In genomic region chr1:234612352-234613127, GRCh38 we compare ENCODE assay signal across 8 cellular contexts. TPM values are rescaled to one million over a fixed set of nuclear protein-coding genes. Genes with fewer than 3 reads are reported as not detected.
A peak's percentile ranks its signal among the peaks of the same experiment; 100 is the strongest.
DNase-seq lines count a peak whose midpoint lies in the region; ATAC-seq lines count a peak whose summit lies in the region.

No MANE protein-coding gene starts in this region.

- no peak overlapping the region for H2BK5ac ChIP-seq in mesendoderm (ENCODE audit: low read length)

- H3K4me3 ChIP-seq in BLaER1 treated with 17β-estradiol and CSF1 and Interleukin-3, amounts not matched to agents 10 nM and 100 nM: peak overlapping the region; percentile 87 to 99 (median 94); a peak in 19 of 20 replicates
- no peak overlapping the region for H3K4me3 ChIP-seq in mesendoderm (ENCODE audit: low read length)

- H3K18ac ChIP-seq in mesendoderm (ENCODE audit: low read length): peak overlapping the region; percentile 5

- no CpG with 5 or more reads among the region's 20 CpGs for WGBS in mesendoderm (ENCODE audit: extremely low coverage, insufficient coverage, low lambda C conversion rate)

- peak overlapping the region; percentile 96 to 100 (median 99) for H3K27ac ChIP-seq in BLaER1 treated with 17β-estradiol and CSF1 and Interleukin-3, amounts not matched to agents 10 nM and 100 nM
- H3K27ac ChIP-seq in mesendoderm (ENCODE audit: low read depth, low read length): peak overlapping the region; percentile 3

- peaks cover 0 to 1% (median 0%) of the 10 kb centered on the region in 11 experiments; a peak in 4 of 22 replicates for H3K9me3 ChIP-seq in BLaER1 treated with 17β-estradiol and CSF1 and Interleukin-3, amounts not matched to agents 10 nM and 100 nM (replicated peaks in 1 of 11)

- POLR2A ChIA-PET in activated CD4-positive, alpha-beta memory T cell treated with anti-CD3 and anti-CD28 coated beads for 36 hours (lab: Charles Lee): interaction anchor here (0.5 to 7.0 kb wide), 26 partner anchors 8 to 492 kb away, joined by 3 to 124 read pairs (median 6); partner anchors contain the start of gene COA6

- intact Hi-C loops in activated CD4-positive, alpha-beta memory T cell treated with anti-CD3 and anti-CD28 coated beads for 36 hours (cut with micrococcal nuclease): loop anchor here (1.0 to 10.0 kb wide), 9 partner anchors 16 to 1255 kb away; partner anchors contain the start of genes B3GALNT2 and LYST

- CTCF ChIA-PET in activated CD4-positive, alpha-beta memory T cell treated with anti-CD3 and anti-CD28 coated beads for 36 hours (lab: Charles Lee): interaction anchor here (0.6 to 3.7 kb wide), 18 partner anchors 12 to 471 kb away, joined by 3 to 29 read pairs (median 4); no protein-coding TSS in a partner anchor

- H3K23ac ChIP-seq in mesendoderm (ENCODE audit: low read length): no peak overlapping the region

- H3K27me3 ChIP-seq in BLaER1 treated with 17β-estradiol and CSF1 and Interleukin-3, amounts not matched to agents 10 nM and 100 nM: no peaks in the 10 kb centered on the region
- H3K27me3 ChIP-seq in mesendoderm (ENCODE audit: insufficient read depth, low read length, poor library complexity): no peaks in the 10 kb centered on the region

- peak overlapping the region; percentile 98 to 100 (median 100) for H3K9ac ChIP-seq in BLaER1 treated with 17β-estradiol and CSF1 and Interleukin-3, amounts not matched to agents 10 nM and 100 nM
- peak overlapping the region; percentile 8 for H3K9ac ChIP-seq in mesendoderm (ENCODE audit: low read length)

- H3K4ac ChIP-seq in mesendoderm (ENCODE audit: low read depth, low read length): no peak overlapping the region

- H3K4me3 Mint-ChIP-seq in activated CD4-positive, alpha-beta memory T cell treated with anti-CD3 and anti-CD28 coated beads for 36 hours: peak overlapping the region; percentile 81

- no peak overlapping the region for H2BK120ac ChIP-seq in mesendoderm (ENCODE audit: low read depth, low read length)

- H3K27ac Mint-ChIP-seq in activated CD4-positive, alpha-beta memory T cell treated with anti-CD3 and anti-CD28 coated beads for 36 hours: peak overlapping the region; percentile 100

- peaks cover 18% of the 10 kb centered on the region for H3K79me2 ChIP-seq in mesendoderm (ENCODE audit: control insufficient read depth, insufficient read depth, low read length)

- peaks cover 14 to 17% (median 16%) of the 10 kb centered on the region in 11 experiments for H3K36me3 ChIP-seq in BLaER1 treated with 17β-estradiol and CSF1 and Interleukin-3, amounts not matched to agents 10 nM and 100 nM
- H3K36me3 ChIP-seq in mesendoderm (ENCODE audit: control insufficient read depth, insufficient read depth, low read length): peaks cover 1% of the 10 kb centered on the region

- H3K36me3 Mint-ChIP-seq in activated CD4-positive, alpha-beta memory T cell treated with anti-CD3 and anti-CD28 coated beads for 36 hours: peaks cover 13% of the 10 kb centered on the region

- no peaks in the 10 kb centered on the region for H3K9me3 Mint-ChIP-seq in activated CD4-positive, alpha-beta memory T cell treated with anti-CD3 and anti-CD28 coated beads for 36 hours

- peak overlapping the region; percentile 14 for H2BK15ac ChIP-seq in mesendoderm (replicated peaks; ENCODE audit: low read depth)

- H4K5ac ChIP-seq in mesendoderm (ENCODE audit: low read length): no peak overlapping the region

- peaks cover 32% of the 10 kb centered on the region for H3K4me1 Mint-ChIP-seq in activated CD4-positive, alpha-beta memory T cell treated with anti-CD3 and anti-CD28 coated beads for 36 hours (ENCODE audit: low read depth)

- DNase-seq in GM19238 (ENCODE audit: insufficient read length, low spot score): peak; percentile 51
- DNase-seq in NCI-H748 treated with DMSO at 0.1 percent for 48 hours (lab: John Stamatoyannopoulos, UW): peak; percentile 92
- peak; percentile 88 for DNase-seq in activated CD4-positive, alpha-beta memory T cell treated with anti-CD3 and anti-CD28 coated beads for 36 hours
- peak; percentile 81 for DNase-seq in effector CD4-positive, alpha-beta T cell
- peak; percentile 80 for DNase-seq in mesendoderm
- DNase-seq in stimulated activated CD8-positive, alpha-beta memory T cell treated with anti-CD3 and anti-CD28 coated beads, Interleukin-15, amount 100 ng/mL, for 1 hour (ENCODE audit: low read depth): peak; percentile 45

- H3K56ac ChIP-seq in mesendoderm (ENCODE audit: low read length): peak overlapping the region; percentile 61

- H3K4me2 ChIP-seq in BLaER1 treated with 17β-estradiol and CSF1 and Interleukin-3, amounts not matched to agents 10 nM and 100 nM: peak overlapping the region; percentile 90 to 99 (median 97)
- H3K4me2 ChIP-seq in mesendoderm (ENCODE audit: low read length): no peak overlapping the region

- H3K4me1 ChIP-seq in BLaER1 treated with 17β-estradiol and CSF1 and Interleukin-3, amounts not matched to agents 10 nM and 100 nM: peaks cover 48 to 60% (median 58%) of the 10 kb centered on the region in 10 experiments
- H3K4me1 ChIP-seq in mesendoderm (ENCODE audit: control insufficient read depth, low read depth, low read length): peaks cover 3% of the 10 kb centered on the region

- H3K27me3 Mint-ChIP-seq in activated CD4-positive, alpha-beta memory T cell treated with anti-CD3 and anti-CD28 coated beads for 36 hours: peaks cover 5% of the 10 kb centered on the region

- no peak overlapping the region for H2AK5ac ChIP-seq in mesendoderm (ENCODE audit: low read length)

- peaks cover under 1% of the 10 kb centered on the region for H3K79me1 ChIP-seq in mesendoderm (ENCODE audit: low read length)

- H4K20me1 ChIP-seq in BLaER1 treated with 17β-estradiol and CSF1 and Interleukin-3, amounts not matched to agents 10 nM and 100 nM: peaks cover 0 to 16% (median 8%) of the 10 kb centered on the region in 11 experiments; a peak in 12 of 22 replicates

- no peak overlapping the region for H4K8ac ChIP-seq in mesendoderm (ENCODE audit: low read depth, low read length)

- peak; percentile 29 for ATAC-seq in HG03571 (IDR thresholded peaks at IDR 0.05; ENCODE audit: unreplicated experiment)

RNA-seq across cellular contexts. Expression of gene IRF2BP2, which starts 2.6 kb away (rescaled TPM):
- total RNA-seq in activated CD4-positive, alpha-beta memory T cell treated with anti-CD3 and anti-CD28 coated beads for 36 hours: 100 to 1,000 TPM; 139 to 147 TPM
- polyA plus RNA-seq in mesendoderm (2013, experiment 1 of 2): 26.4 TPM
- 26.7 TPM for polyA plus RNA-seq in mesendoderm (2013, experiment 2 of 2)
